ENCODE assay signal across 5 cellular contexts in the genomic region with DNA sequence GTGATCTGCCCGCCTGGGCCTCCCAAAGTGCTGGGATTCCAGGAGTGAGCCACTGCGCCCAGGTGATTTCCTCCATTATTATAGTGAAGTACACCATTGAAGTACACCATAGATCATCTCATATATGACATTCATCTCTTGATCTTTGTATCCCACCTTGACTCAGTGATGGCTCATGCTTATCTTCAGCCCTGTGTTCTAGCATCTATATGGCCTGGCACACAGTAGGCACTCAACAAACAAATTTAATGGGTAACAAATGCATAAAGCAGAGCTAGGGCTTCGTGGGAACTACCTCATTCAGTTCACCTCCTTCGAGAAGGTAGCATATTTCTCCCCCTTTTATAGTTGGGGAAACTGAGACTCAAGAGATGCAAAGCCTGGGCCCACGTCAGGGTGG. TPM values are rescaled to one million over a fixed set of nuclear protein-coding genes. Genes with fewer than 3 reads are reported as not detected.
DNase-seq lines count a peak whose midpoint lies in the region; ATAC-seq, FAIRE-seq and TF ChIP-seq lines count a peak whose summit lies in the region.

No MANE protein-coding gene starts in this region.

- H3K4me1 Mint-ChIP-seq in stimulated activated effector memory CD8-positive, alpha-beta T cell treated with anti-CD3 and anti-CD28 coated beads, Interleukin-12 subunit alpha, Interleukin-12 subunit beta, amount 100 ng/mL, for 72 hours: peaks cover 28% of the 10 kb centered on the region

- no peak overlapping the region for H2AK5ac ChIP-seq in H1 (ENCODE audit: low read depth, low read length)

- TF ChIP-seq EP300 in H1 (IDR thresholded peaks at IDR 0.05; ENCODE audit: borderline replicate concordance in 1 of 2, low read depth in 2 of 2, low read length in 2 of 2): no peak

- H3K36me3 ChIP-seq in NT2/D1 (ENCODE audit: insufficient read depth, insufficient read length, low read length) (peaks cover 32% of the 10 kb centered on the region), H1 (ENCODE audit: control insufficient read depth in 2 of 4, insufficient read depth in 4 of 4, low read length in 3 of 4) (no peaks in the 10 kb centered on the region)

- no peak overlapping the region for H3K18ac ChIP-seq in H1 (ENCODE audit: extremely low read depth, low read length)

- no peak overlapping the region for H2BK15ac ChIP-seq in H1 (ENCODE audit: low read length)

- WGBS in H1 (ENCODE audit: extremely low coverage in 1 of 2, insufficient coverage in 1 of 2, insufficient read length in 1 of 2, insufficient replicate concordance in 2 of 2, low coverage in 1 of 2, low lambda C conversion rate in 2 of 2, missing lambda C conversion rate in 1 of 2), 2 experiments: 65% methylated on average over 5 of the region's 5 CpGs; no CpG with 5 or more reads in 1 of the 2 experiments

- H3K4me3 ChIP-seq in NT2/D1 (ENCODE audit: insufficient read length, low read depth) (peak overlapping the region; percentile 78), H1 (ENCODE audit: extremely low read depth in 1 of 4, insufficient read depth in 2 of 4, low read depth in 3 of 4, low read length in 4 of 4) (peak overlapping the region; percentile 44 to 73 (median 51))

- TF ChIP-seq CTCF in H1 (IDR thresholded peaks at IDR 0.05; ENCODE audit: control extremely low read depth in 1 of 3, insufficient read depth in 1 of 3, low read depth in 1 of 3, low read length in 3 of 3): no peak

- no peak for TF ChIP-seq RAD21 in H1 (IDR thresholded peaks at IDR 0.05 in 1 of 2, conservative IDR thresholded peaks at IDR 0.05 in 1 of 2; ENCODE audit: low read depth in 2 of 2, low read length in 2 of 2)

- no peaks in the 10 kb centered on the region for H3K79me1 ChIP-seq in H1 (ENCODE audit: low read depth, low read length)

- H3K4me2 ChIP-seq in H1 (ENCODE audit: insufficient read depth in 1 of 2, low read depth in 2 of 2, low read length in 2 of 2): peak overlapping the region; percentile 78 to 95

- no peak overlapping the region for H2BK5ac ChIP-seq in H1 (ENCODE audit: low read depth, low read length)

- no peak overlapping the region for H3K14ac ChIP-seq in H1 (ENCODE audit: insufficient read length)

- H3K4me1 ChIP-seq in NT2/D1 (ENCODE audit: insufficient read depth, insufficient read length) (peaks cover 26% of the 10 kb centered on the region), H1 (replicated peaks in 1 of 4; ENCODE audit: control insufficient read depth in 3 of 4, insufficient read depth in 4 of 4, low read length in 3 of 4) (peaks cover 0 to 29% (median 20%) of the 10 kb centered on the region in 4 experiments; a peak in 5 of 7 replicates)

- DNase-seq in NT2/D1 (ENCODE audit: low read depth, low spot score) (no peak), H1 (ENCODE audit: low read depth in 1 of 2, low spot score in 2 of 2) (no peak), SHP77 treated with DMSO at 0.1 percent for 48 hours (lab: John Stamatoyannopoulos, UW) (no peak)
- no peak for DNase-seq in stimulated activated effector memory CD8-positive, alpha-beta T cell treated with anti-CD3 and anti-CD28 coated beads, Interleukin-12 subunit alpha, Interleukin-12 subunit beta, amount 100 ng/mL, for 72 hours (ENCODE audit: low spot score in 2 of 2)

- H4K20me1 ChIP-seq in H1 (replicated peaks in 1 of 2; ENCODE audit: control insufficient read depth in 1 of 2, insufficient read depth in 2 of 2, low read length in 2 of 2): peaks cover 6 to 8% of the 10 kb centered on the region in 2 experiments

- H3K9me3 Mint-ChIP-seq in stimulated activated effector memory CD8-positive, alpha-beta T cell treated with anti-CD3 and anti-CD28 coated beads, Interleukin-12 subunit alpha, Interleukin-12 subunit beta, amount 100 ng/mL, for 72 hours: no peaks in the 10 kb centered on the region

- H2BK12ac ChIP-seq in H1 (ENCODE audit: low read depth, low read length): no peak overlapping the region

- TF ChIP-seq POLR2A in H1 (IDR thresholded peaks at IDR 0.05; ENCODE audit: control extremely low read depth in 1 of 2, low read depth in 2 of 2, low read length in 2 of 2): no peak

- peaks cover 9% of the 10 kb centered on the region for H3K36me3 Mint-ChIP-seq in stimulated activated effector memory CD8-positive, alpha-beta T cell treated with anti-CD3 and anti-CD28 coated beads, Interleukin-12 subunit alpha, Interleukin-12 subunit beta, amount 100 ng/mL, for 72 hours

- no peak overlapping the region for H3K23ac ChIP-seq in H1 (ENCODE audit: insufficient read length)

- no peak overlapping the region for H3K4ac ChIP-seq in H1 (replicated peaks; ENCODE audit: insufficient read length, low read depth, low read length)

- 0 out of 2 replicates have a peak overlapping the region, but pooled peaks have one; percentile 4 for H2AFZ ChIP-seq in H1 (ENCODE audit: low read length)

- no peak overlapping the region for H2BK20ac ChIP-seq in H1 (ENCODE audit: low read length)

- H4K91ac ChIP-seq in H1 (replicated peaks; ENCODE audit: insufficient read length, low read length): no peak overlapping the region

- FAIRE-seq in H1 (lab: Jason Lieb, UNC): no peak

- no peak overlapping the region for H3K27ac Mint-ChIP-seq in stimulated activated effector memory CD8-positive, alpha-beta T cell treated with anti-CD3 and anti-CD28 coated beads, Interleukin-12 subunit alpha, Interleukin-12 subunit beta, amount 100 ng/mL, for 72 hours

- peaks cover 20% of the 10 kb centered on the region; the same call in 1 of the 2 replicates for H3K23me2 ChIP-seq in H1 (ENCODE audit: low read depth, low read length)

- no peak overlapping the region for H3K27ac ChIP-seq in H1 (ENCODE audit: low read depth, low read length)

- no peak for ATAC-seq in stimulated activated effector memory CD8-positive, alpha-beta T cell treated with anti-CD3 and anti-CD28 coated beads, Interleukin-12 subunit alpha, Interleukin-12 subunit beta, amount 100 ng/mL, for 72 hours
- no peak for ATAC-seq in HG03039 (IDR thresholded peaks at IDR 0.05; ENCODE audit: unreplicated experiment)

- POLR2A ChIA-PET in H1 (lab: Charles Lee; ENCODE audit: partially characterized antibody): interaction anchor here (1.9 kb wide), 1 partner anchor 104 kb away, joined by 5 read pairs; no protein-coding TSS in a partner anchor

- H3K9me3 ChIP-seq in NT2/D1 (ENCODE audit: insufficient read depth, low read length) (no peaks in the 10 kb centered on the region), H1 (ENCODE audit: insufficient read depth in 2 of 2, low read depth in 1 of 2, low read length in 1 of 2) (no peaks in the 10 kb centered on the region)

- H3K9ac ChIP-seq in NT2/D1 (ENCODE audit: insufficient read length, low read depth): peak overlapping the region; percentile 77
- peak overlapping the region in 1 of 4 experiments; percentile 2; a peak in 4 of 7 replicates for H3K9ac ChIP-seq in H1 (replicated peaks in 1 of 4; ENCODE audit: extremely low read depth in 1 of 4, low read depth in 3 of 4, low read length in 3 of 4)

- H3K27me3 ChIP-seq in NT2/D1 (ENCODE audit: insufficient read depth, insufficient read length) (peaks cover 18% of the 10 kb centered on the region), H1 (replicated peaks in 1 of 4; ENCODE audit: control insufficient read depth in 3 of 4, extremely low read depth in 1 of 4, insufficient read depth in 3 of 4, low read length in 3 of 4) (peaks cover 0 to 3% (median 0%) of the 10 kb centered on the region in 4 experiments; a peak in 2 of 7 replicates)

- CTCF ChIA-PET in H1 (lab: Charles Lee; ENCODE audit: partially characterized antibody): interaction anchor here (0.7 to 13.7 kb wide), 15 partner anchors 11 to 277 kb away, joined by 3 to 202 read pairs (median 4); partner anchors contain the start of genes CARMIL2 and RIPOR1

- H3K79me2 ChIP-seq in H1 (ENCODE audit: control insufficient read depth in 1 of 2, insufficient read depth in 2 of 2, low read length in 2 of 2): no peaks in the 10 kb centered on the region

- H3K4me3 Mint-ChIP-seq in stimulated activated effector memory CD8-positive, alpha-beta T cell treated with anti-CD3 and anti-CD28 coated beads, Interleukin-12 subunit alpha, Interleukin-12 subunit beta, amount 100 ng/mL, for 72 hours: peak overlapping the region; percentile 81

- H2BK120ac ChIP-seq in H1 (replicated peaks; ENCODE audit: low read depth, low read length): no peak overlapping the region

- H4K5ac ChIP-seq in H1 (ENCODE audit: insufficient read length, low read depth, low read length): no peak overlapping the region

- H3K56ac ChIP-seq in H1 (replicated peaks; ENCODE audit: insufficient read length, low read depth, low read length): no peak overlapping the region

- no peak overlapping the region for H4K8ac ChIP-seq in H1 (ENCODE audit: extremely low read depth, insufficient read depth, low read length)

RNA-seq across cellular contexts. Expression of gene ENKD1, which starts 1.0 kb away (rescaled TPM):
- 9.6 and 12.9 TPM in 2 replicates for total RNA-seq in H1 (2021; fragmentation: NEBNext Ultra II Directional; extraction: Animal tissue kit (Norgen Biotek cat#: 25700))
- 16.0 and 16.1 TPM in 2 replicates for polyA plus RNA-seq in H1 (2011; rRNA removed)
- 15.7 TPM for polyA plus RNA-seq in H1 (2011; cell fraction: cytosol; rRNA removed)
- 28.3 TPM for polyA plus RNA-seq in H1 (2011; cell fraction: nucleus; rRNA removed)
- 10.8 to 13.3 TPM (median 11.6 TPM) in 4 replicates for polyA plus RNA-seq in H1 (2012, experiment 1 of 2)
- polyA plus RNA-seq in H1 (2012, experiment 2 of 2): 8.8 TPM
- polyA plus RNA-seq in H1 (2013, experiment 1 of 2): 9.3 TPM
- polyA plus RNA-seq in H1 (2013, experiment 2 of 2): 8.1 TPM
- polyA minus RNA-seq in H1 (2011; rRNA and poly(A)+ RNA removed): 1.3 and 2.9 TPM in 2 replicates
- polyA minus RNA-seq in H1 (2011; cell fraction: cytosol; rRNA and poly(A)+ RNA removed): 5.9 TPM
- 9.0 TPM for polyA minus RNA-seq in H1 (2011; cell fraction: nucleus; rRNA and poly(A)+ RNA removed)

RNA-seq across cellular contexts. Expression of gene C16orf86, which starts 1.0 kb away (rescaled TPM):
- 2.0 and 2.3 TPM in 2 replicates for total RNA-seq in H1 (2021; fragmentation: NEBNext Ultra II Directional; extraction: Animal tissue kit (Norgen Biotek cat#: 25700))
- polyA plus RNA-seq in H1 (2011; rRNA removed): 1.4 and 2.4 TPM in 2 replicates
- polyA plus RNA-seq in H1 (2011; cell fraction: cytosol; rRNA removed): 3.3 TPM
- 4.8 TPM for polyA plus RNA-seq in H1 (2011; cell fraction: nucleus; rRNA removed)
- polyA plus RNA-seq in H1 (2012, experiment 1 of 2): 1.3 to 2.3 TPM (median 1.7 TPM) in 4 replicates
- polyA plus RNA-seq in H1 (2012, experiment 2 of 2): 2.9 TPM
- polyA plus RNA-seq in H1 (2013, experiment 1 of 2): 1.8 TPM
- polyA plus RNA-seq in H1 (2013, experiment 2 of 2): 1.6 TPM
- polyA minus RNA-seq in H1 (2011; rRNA and poly(A)+ RNA removed): 0.20 and 0.47 TPM in 2 replicates
- 2.2 TPM for polyA minus RNA-seq in H1 (2011; cell fraction: cytosol; rRNA and poly(A)+ RNA removed)
- 0.80 TPM for polyA minus RNA-seq in H1 (2011; cell fraction: nucleus; rRNA and poly(A)+ RNA removed)

RNA-seq across cellular contexts. Expression of gene PARD6A, which starts 4.8 kb away (rescaled TPM):
- total RNA-seq in H1 (2021; fragmentation: NEBNext Ultra II Directional; extraction: Animal tissue kit (Norgen Biotek cat#: 25700)): 14.4 and 15.1 TPM in 2 replicates
- polyA plus RNA-seq in H1 (2011; rRNA removed): 21.8 and 28.6 TPM in 2 replicates
- 16.3 TPM for polyA plus RNA-seq in H1 (2011; cell fraction: cytosol; rRNA removed)
- 19.6 TPM for polyA plus RNA-seq in H1 (2011; cell fraction: nucleus; rRNA removed)
- polyA plus RNA-seq in H1 (2012, experiment 1 of 2): 7.8 to 16.8 TPM (median 12.8 TPM) in 4 replicates
- 19.7 TPM for polyA plus RNA-seq in H1 (2012, experiment 2 of 2)
- 11.5 TPM for polyA plus RNA-seq in H1 (2013, experiment 1 of 2)
- polyA plus RNA-seq in H1 (2013, experiment 2 of 2): 11.4 TPM
- 5.2 and 6.0 TPM in 2 replicates for polyA minus RNA-seq in H1 (2011; rRNA and poly(A)+ RNA removed)
- polyA minus RNA-seq in H1 (2011; cell fraction: cytosol; rRNA and poly(A)+ RNA removed): 4.8 TPM
- 5.4 TPM for polyA minus RNA-seq in H1 (2011; cell fraction: nucleus; rRNA and poly(A)+ RNA removed)

RNA-seq across cellular contexts. Expression of gene ACD, which starts 5.5 kb away (rescaled TPM):
- 34.8 and 35.8 TPM in 2 replicates for total RNA-seq in H1 (2021; fragmentation: NEBNext Ultra II Directional; extraction: Animal tissue kit (Norgen Biotek cat#: 25700))
- 58.0 and 81.7 TPM in 2 replicates for polyA plus RNA-seq in H1 (2011; rRNA removed)
- polyA plus RNA-seq in H1 (2011; cell fraction: cytosol; rRNA removed): 34.3 TPM
- polyA plus RNA-seq in H1 (2011; cell fraction: nucleus; rRNA removed): 79.1 TPM
- polyA plus RNA-seq in H1 (2012, experiment 1 of 2): 37.3 to 46.0 TPM (median 44.3 TPM) in 4 replicates
- polyA plus RNA-seq in H1 (2012, experiment 2 of 2): 52.7 TPM
- polyA plus RNA-seq in H1 (2013, experiment 1 of 2): 38.0 TPM
- 35.8 TPM for polyA plus RNA-seq in H1 (2013, experiment 2 of 2)
- polyA minus RNA-seq in H1 (2011; rRNA and poly(A)+ RNA removed): 18.5 and 23.8 TPM in 2 replicates
- 28.0 TPM for polyA minus RNA-seq in H1 (2011; cell fraction: cytosol; rRNA and poly(A)+ RNA removed)
- polyA minus RNA-seq in H1 (2011; cell fraction: nucleus; rRNA and poly(A)+ RNA removed): 26.7 TPM

RNA-seq across cellular contexts. Expression of gene CARMIL2, which starts 20.7 kb away (rescaled TPM):
- total RNA-seq in H1 (2021; fragmentation: NEBNext Ultra II Directional; extraction: Animal tissue kit (Norgen Biotek cat#: 25700)): 34.5 and 36.7 TPM in 2 replicates
- polyA plus RNA-seq in H1 (2011; rRNA removed): 15.7 and 29.8 TPM in 2 replicates
- polyA plus RNA-seq in H1 (2011; cell fraction: cytosol; rRNA removed): 16.3 TPM
- polyA plus RNA-seq in H1 (2011; cell fraction: nucleus; rRNA removed): 110 TPM
- 15.1 to 29.6 TPM (median 24.7 TPM) in 4 replicates for polyA plus RNA-seq in H1 (2012, experiment 1 of 2)
- polyA plus RNA-seq in H1 (2012, experiment 2 of 2): 20.2 TPM
- polyA plus RNA-seq in H1 (2013, experiment 1 of 2): 26.1 TPM
- polyA plus RNA-seq in H1 (2013, experiment 2 of 2): 23.1 TPM
- 10.4 and 13.2 TPM in 2 replicates for polyA minus RNA-seq in H1 (2011; rRNA and poly(A)+ RNA removed)
- polyA minus RNA-seq in H1 (2011; cell fraction: cytosol; rRNA and poly(A)+ RNA removed): 17.1 TPM
- 35.2 TPM for polyA minus RNA-seq in H1 (2011; cell fraction: nucleus; rRNA and poly(A)+ RNA removed)
